In the genomic region with DNA sequence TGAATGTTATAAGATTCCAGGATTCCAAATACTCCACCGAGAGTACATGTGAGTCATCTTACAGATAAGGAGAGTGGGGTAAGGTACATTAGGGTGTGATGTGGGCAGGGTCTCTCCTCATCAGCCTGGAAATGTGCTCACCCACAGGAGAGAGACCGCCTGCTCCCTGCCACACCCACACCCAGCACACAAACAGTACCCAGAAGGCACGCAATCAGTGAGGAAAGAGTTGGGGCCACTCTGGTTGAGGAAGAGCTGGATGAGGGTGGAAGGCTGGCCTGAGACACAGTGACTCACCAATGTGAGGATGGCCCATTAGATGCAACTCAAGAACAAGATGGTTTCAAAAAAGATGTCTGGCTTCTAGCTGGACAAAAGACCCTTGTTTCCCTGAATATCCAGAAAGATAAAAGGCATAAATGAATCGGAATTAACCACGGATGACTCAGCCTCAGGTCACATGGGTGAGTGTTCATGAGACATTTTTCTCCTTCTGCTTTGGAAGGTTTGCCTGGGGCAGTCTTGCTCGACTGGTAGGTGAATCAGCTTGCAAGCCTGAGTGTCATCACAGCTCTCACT, we compare ENCODE assay signal across 9 cellular contexts. TPM values are rescaled to one million over a fixed set of nuclear protein-coding genes. Genes with fewer than 3 reads are reported as not detected.
DNase-seq lines count a peak whose midpoint lies in the region; ATAC-seq and TF ChIP-seq lines count a peak whose summit lies in the region.
"Had no signal": no experiment of that assay in that cellular context is flagged by ENCODE, and none has a peak within 500 bp of the region (broad histone marks: within the 10 kb centered on the region; RNA-seq: fewer than 3 reads in every experiment).

No MANE protein-coding gene starts in this region.

- no peak for ATAC-seq in HG03097 (IDR thresholded peaks at IDR 0.05; ENCODE audit: low FRiP score, unreplicated experiment)
- ATAC-seq in HG02970 (IDR thresholded peaks at IDR 0.05; ENCODE audit: low FRiP score, unreplicated experiment): no peak
- ATAC-seq: activated naive CD4-positive, alpha-beta T cell treated with anti-CD3 and anti-CD28 coated beads, Interleukin-2, amount 50 U/mL, for 72 hours had no signal

- no peak for TF ChIP-seq CTCF in dorsolateral prefrontal cortex (IDR thresholded peaks at IDR 0.05 in 54 of 56, conservative IDR thresholded peaks at IDR 0.05 in 2 of 56; ENCODE audit: low read depth in 1 of 56, partially characterized antibody in 56 of 56)

- no peak overlapping the region for H3K4me3 ChIP-seq in dorsolateral prefrontal cortex

- H3K27ac ChIP-seq in epithelial cell of prostate (peak overlapping the region; percentile 100), dorsolateral prefrontal cortex (no peak overlapping the region)

- DNase-seq in EL: peak; percentile 99
- peak; percentile 78 for DNase-seq in OCI-M1 (lab: John Stamatoyannopoulos, UW)
- DNase-seq in epithelial cell of prostate (ENCODE audit: low read depth, low spot score): peak; percentile 100
- DNase-seq in pulmonary artery endothelial cell (ENCODE audit: low read depth, low spot score): peak; percentile 36
- DNase-seq in dorsolateral prefrontal cortex: no peak
- no peak for DNase-seq in pons (ENCODE audit: low spot score)

- intact Hi-C loops in dorsolateral prefrontal cortex (cut with DNase I): no loop called here

- no peaks in the 10 kb centered on the region for H3K27me3 ChIP-seq in dorsolateral prefrontal cortex

RNA-seq across cellular contexts. Expression of a gene that starts 51.1 kb away (rescaled TPM):
- total RNA-seq in pulmonary artery endothelial cell (40.0 and 56.3 TPM in 2 replicates), dorsolateral prefrontal cortex (10 to 100 TPM in 118 of 120 experiments, 1 to 10 TPM in 2; 8.2 to 40.9 (median 18.7) TPM)

Comparison
In these comparisons a context has a peak if more than half of its experiments do, and no peak if none do; other contexts are left out.
1. DNase-seq: peak in EL (single experiment), OCI-M1 (single experiment), epithelial cell of prostate (single experiment) and pulmonary artery endothelial cell (single experiment); none in dorsolateral prefrontal cortex (0 of 10) and pons (single experiment).